14 cellular contexts compared by ENCODE assay signal in genomic region chr15:68691667-68692066, GRCh38.
DNase-seq lines count a peak whose midpoint lies in the region; ATAC-seq and TF ChIP-seq lines count a peak whose summit lies in the region.
"Had no signal": no experiment of that assay in that cellular context is flagged by ENCODE, and none has a peak within 500 bp of the region (broad histone marks: within the 10 kb centered on the region; RNA-seq: fewer than 3 reads in every experiment).

No MANE protein-coding gene starts in this region.

- TF ChIP-seq CTCF in NB4 (IDR thresholded peaks at IDR 0.05; ENCODE audit: low read depth, low read length) = no peak
- no peak for TF ChIP-seq CTCF in mesothelial cell of epicardium (IDR thresholded peaks at IDR 0.05; ENCODE audit: unreplicated experiment)

- no peak for TF ChIP-seq POLR2A in NB4 (IDR thresholded peaks at IDR 0.05; ENCODE audit: extremely low read depth, insufficient read length)

- H3K36me3 Mint-ChIP-seq in mesothelial cell of epicardium = no peaks in the 10 kb centered on the region

- H3K4me3 ChIP-seq in NB4 (ENCODE audit: low read depth, low read length) = no peak overlapping the region
- H3K4me3 ChIP-seq: A549 had no signal

- ATAC-seq in HG03196 (IDR thresholded peaks at IDR 0.05; ENCODE audit: unreplicated experiment) (no peak), GM18861 (IDR thresholded peaks at IDR 0.05; ENCODE audit: unreplicated experiment) (no peak)
- ATAC-seq: A549, foreskin keratinocyte had no signal

- no peak overlapping the region for H3K4me3 Mint-ChIP-seq in mesothelial cell of epicardium
- H3K4me3 Mint-ChIP-seq: naive B cell had no signal

- H3K9me3 Mint-ChIP-seq in mesothelial cell of epicardium = no peaks in the 10 kb centered on the region
- H3K9me3 Mint-ChIP-seq: naive B cell had no signal

- H3K4me1 Mint-ChIP-seq in mesothelial cell of epicardium = peaks cover 21% of the 10 kb centered on the region

- H3K27me3 Mint-ChIP-seq in mesothelial cell of epicardium (ENCODE audit: low read depth) = no peaks in the 10 kb centered on the region
- H3K27me3 Mint-ChIP-seq: naive B cell had no signal

- peak overlapping the region; percentile 64 for H3K27ac Mint-ChIP-seq in mesothelial cell of epicardium

- DNase-seq in NCI-H1694 treated with DMSO at 0.1 percent for 48 hours (lab: John Stamatoyannopoulos, UW) = peak; percentile 2
- DNase-seq in NCI-H1694 (lab: John Stamatoyannopoulos, UW) = no peak
- peak; percentile 25 for DNase-seq in NB4 (ENCODE audit: low read depth)
- peak; percentile 28 for DNase-seq in NCI-H774 (lab: John Stamatoyannopoulos, UW)
- DNase-seq in mesothelial cell of epicardium (ENCODE audit: low spot score in 2 of 2, unreplicated experiment in 2 of 2) = peak; percentile 37 to 59
- DNase-seq in NAMALWA (ENCODE audit: low spot score) = no peak
- DNase-seq: dermis blood vessel endothelial cell, DND-41, naive B cell, WERI-Rb-1 had no signal

Comparison
In these comparisons a context has a peak if more than half of its experiments do, and no peak if none do; other contexts are left out.
1. DNase-seq: peak in NCI-H1694 treated with DMSO at 0.1 percent for 48 hours (single experiment), NB4 (single experiment), NCI-H774 (single experiment) and mesothelial cell of epicardium (2 of 2); none in NCI-H1694 (single experiment) and NAMALWA (single experiment).